10 cellular contexts compared by ENCODE assay signal in genomic region chrX:107827137-107827831, GRCh38. TPM values are rescaled to one million over a fixed set of nuclear protein-coding genes. Genes with fewer than 3 reads are reported as not detected.
DNase-seq lines count a peak whose midpoint lies in the region; ATAC-seq, FAIRE-seq and TF ChIP-seq lines count a peak whose summit lies in the region.
"Had no signal": no experiment of that assay in that cellular context is flagged by ENCODE, and none has a peak within 500 bp of the region (broad histone marks: within the 10 kb centered on the region; RNA-seq: fewer than 3 reads in every experiment).

No MANE protein-coding gene starts in this region.

- no peak for TF ChIP-seq CTCF in VCaP (conservative IDR thresholded peaks at IDR 0.05)
- no peak for TF ChIP-seq CTCF in fibroblast of the aortic adventitia (IDR thresholded peaks at IDR 0.05; ENCODE audit: insufficient read depth, low read length)
- TF ChIP-seq CTCF in psoas muscle (IDR thresholded peaks at IDR 0.05), result no peak
- no peak for TF ChIP-seq CTCF in mucosa of descending colon (IDR thresholded peaks at IDR 0.05)

- H3K36me3 ChIP-seq in psoas muscle (ENCODE audit: insufficient read depth in 1 of 2, low read depth in 1 of 2) (no peaks in the 10 kb centered on the region), mucosa of descending colon (ENCODE audit: low read depth) (no peaks in the 10 kb centered on the region)

- DNase-seq in EL (peak; percentile 1), fibroblast of the aortic adventitia (ENCODE audit: low read depth) (peak; percentile 10), psoas muscle (no peak), GM19239 (ENCODE audit: insufficient read length, low spot score) (no peak), NCI-H2107 (lab: John Stamatoyannopoulos, UW) (no peak), mucosa of descending colon (no peak), NCI-H2029 (lab: John Stamatoyannopoulos, UW) (no peak)

- peaks cover 12% of the 10 kb centered on the region for H3K4me1 ChIP-seq in psoas muscle
- no peaks in the 10 kb centered on the region for H3K4me1 ChIP-seq in mucosa of descending colon (ENCODE audit: low read depth)

- intact Hi-C loops in psoas muscle (cut with DNase I), result no loop called here
- intact Hi-C loops in mucosa of descending colon (cut with DNase I, micrococcal nuclease), result no loop called here

- H3K9me3 ChIP-seq in psoas muscle (no peaks in the 10 kb centered on the region), mucosa of descending colon (no peaks in the 10 kb centered on the region)

- peak overlapping the region; percentile 74 for H3K27ac ChIP-seq in VCaP
- peak overlapping the region; percentile 90 for H3K27ac ChIP-seq in psoas muscle

- peaks cover 0 to 20% (median 0%) of the 10 kb centered on the region in 3 donors for H3K27me3 ChIP-seq in psoas muscle (ENCODE audit: insufficient read depth in 3 of 3, low read length in 2 of 3)

- WGBS in psoas muscle, 3 donors, result 13 to 28% (median 14%) methylated on average over 9 of the region's 9 CpGs

- H3K4me3 ChIP-seq in fibroblast of the aortic adventitia (ENCODE audit: low read depth, low read length) (peak overlapping the region; percentile 52), psoas muscle (peak overlapping the region; percentile 73), mucosa of descending colon (no peak overlapping the region)

- ATAC-seq in psoas muscle (no peak), mucosa of descending colon (no peak)

- no peak for FAIRE-seq in GM19239 (lab: Jason Lieb, UNC)
- FAIRE-seq: TTC549 had no signal

RNA-seq across cellular contexts. Expression of gene MID2, which starts 1.6 kb away (rescaled TPM):
- total RNA-seq in fibroblast of the aortic adventitia (ENCODE audit: low replicate concordance) (5.1 and 14.6 TPM in 2 replicates), psoas muscle (10 to 100 TPM; 17.5 to 21.6 (median 20.0) TPM), mucosa of descending colon (10 to 100 TPM in 1 of 3 donors, 1 to 10 TPM in 2; 2.9 to 29.0 (median 5.4) TPM)
- polyA plus RNA-seq in psoas muscle, result 10 to 100 TPM in 1 of 3 donors, 1 to 10 TPM in 2; 4.8 to 20.5 (median 5.9) TPM

RNA-seq across cellular contexts. Expression of gene NCBP2L, which starts 49.8 kb away (rescaled TPM):
- total RNA-seq in fibroblast of the aortic adventitia (ENCODE audit: low replicate concordance) (not detected in 2 replicates), psoas muscle (not detected), mucosa of descending colon (not detected)
- under 1 TPM in 2 of 3 donors, not detected in 1; 0.03 to 0.40 TPM for polyA plus RNA-seq in psoas muscle
- total RNA-seq: pulmonary artery endothelial cell had no signal

RNA-seq across cellular contexts. Expression of gene TSC22D3, which starts 51.7 kb away (rescaled TPM):
- 13.3 and 45.9 TPM in 2 replicates for total RNA-seq in fibroblast of the aortic adventitia (ENCODE audit: low replicate concordance)
- total RNA-seq in psoas muscle, result 100 to 1,000 TPM in 3 of 4 donors, 10 to 100 TPM in 1; 23.7 to 310 (median 184) TPM
- 1,000 to 10,000 TPM in 1 of 3 donors, 100 to 1,000 TPM in 2; 467 to 1,236 (median 802) TPM for polyA plus RNA-seq in psoas muscle
- 100 to 1,000 TPM in 1 of 3 donors, 10 to 100 TPM in 2; 14.1 to 118 (median 64.7) TPM for total RNA-seq in mucosa of descending colon

Comparison
In these comparisons a context has a peak if more than half of its experiments do, and no peak if none do; other contexts are left out.
1. DNase-seq: peak in EL (single experiment) and fibroblast of the aortic adventitia (single experiment); none in psoas muscle (0 of 2), GM19239 (single experiment), NCI-H2107 (single experiment), mucosa of descending colon (0 of 3) and NCI-H2029 (single experiment).